ENCODE assay signal across 18 cellular contexts in the genomic region with DNA sequence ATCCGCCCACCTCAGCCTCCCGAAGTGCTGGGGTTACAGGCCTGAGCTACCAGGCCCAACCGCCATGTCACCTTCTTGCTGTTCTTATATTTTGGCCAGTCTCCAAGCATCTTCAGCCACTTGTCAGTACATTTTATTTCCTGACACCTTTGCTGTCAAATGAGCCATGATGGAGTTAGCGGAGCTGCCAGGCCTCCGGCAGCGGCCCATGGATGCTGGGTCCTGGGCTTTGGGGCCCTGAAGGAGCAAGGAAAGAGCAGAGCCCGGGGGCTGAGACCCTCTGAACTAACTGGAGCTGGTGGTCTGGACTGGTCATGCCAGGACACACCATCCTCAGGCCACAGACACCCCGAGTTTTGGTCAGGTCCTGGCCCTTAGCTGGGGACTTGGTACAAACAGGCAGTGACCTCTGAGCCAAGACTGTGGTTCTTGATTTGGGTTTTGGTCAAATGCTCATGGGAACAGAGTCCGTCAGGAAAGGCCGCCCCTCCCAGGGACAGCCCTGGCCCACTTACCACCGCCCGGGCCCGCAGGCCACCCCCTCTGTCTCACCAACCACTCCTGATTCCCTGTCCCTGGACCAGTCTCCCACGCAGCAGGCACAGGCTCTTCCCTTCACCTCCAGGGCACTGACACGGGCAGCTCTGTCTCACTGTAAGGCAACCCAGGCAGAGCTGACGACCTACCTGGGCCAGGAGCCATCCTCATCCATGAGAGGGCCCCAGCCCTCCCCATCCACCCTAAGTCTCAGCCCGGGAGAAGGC. TPM values are rescaled to one million over a fixed set of nuclear protein-coding genes. Genes with fewer than 3 reads are reported as not detected.
A peak's percentile ranks its signal among the peaks of the same experiment; 100 is the strongest.
DNase-seq lines count a peak whose midpoint lies in the region; ATAC-seq, FAIRE-seq and TF ChIP-seq lines count a peak whose summit lies in the region.
"Had no signal": no experiment of that assay in that cellular context is flagged by ENCODE, and none has a peak within 500 bp of the region (broad histone marks: within the 10 kb centered on the region; RNA-seq: fewer than 3 reads in every experiment).

No MANE protein-coding gene starts in this region.

- H3K9ac ChIP-seq in kidney (ENCODE audit: low read length in 2 of 2), result no peak overlapping the region

- H3K36me3 ChIP-seq in kidney (ENCODE audit: control insufficient read depth in 1 of 2, insufficient read depth in 2 of 2, low read length in 2 of 2), result no peaks in the 10 kb centered on the region

- no peak overlapping the region for H3K27ac ChIP-seq in CD4-positive, alpha-beta T cell (ENCODE audit: low read depth, low read length)
- H3K27ac ChIP-seq in kidney (ENCODE audit: low read depth in 2 of 2, low read length in 2 of 2), result no peak overlapping the region

- TF ChIP-seq CTCF in CD4-positive, alpha-beta T cell (IDR thresholded peaks at IDR 0.05), result no peak
- no peak for TF ChIP-seq CTCF in kidney (IDR thresholded peaks at IDR 0.05; ENCODE audit: borderline replicate concordance, extremely low read depth, insufficient read depth)

- intact Hi-C loops in CD4-positive, alpha-beta T cell (cut with DNase I, micrococcal nuclease), result no loop called here
- intact Hi-C loops in kidney (cut with DNase I), result no loop called here
- intact Hi-C loops in posterior vena cava (cut with DNase I), result no loop called here

- ATAC-seq in CD4-positive, alpha-beta T cell (ENCODE audit: poor library complexity), result no peak
- ATAC-seq in stimulated activated effector memory CD8-positive, alpha-beta T cell treated with anti-CD3 and anti-CD28 coated beads, Interleukin-12 subunit alpha, Interleukin-12 subunit beta, amount 100 ng/mL, for 72 hours, result no peak
- ATAC-seq: HCT116 had no signal

- H3K27ac Mint-ChIP-seq in CD4-positive, alpha-beta T cell, result peak overlapping the region; percentile 77
- H3K27ac Mint-ChIP-seq in stimulated activated effector memory CD8-positive, alpha-beta T cell treated with anti-CD3 and anti-CD28 coated beads, Interleukin-12 subunit alpha, Interleukin-12 subunit beta, amount 100 ng/mL, for 72 hours, result no peak overlapping the region

- no peaks in the 10 kb centered on the region for H3K36me3 Mint-ChIP-seq in CD4-positive, alpha-beta T cell (ENCODE audit: low read depth)
- H3K36me3 Mint-ChIP-seq in stimulated activated effector memory CD8-positive, alpha-beta T cell treated with anti-CD3 and anti-CD28 coated beads, Interleukin-12 subunit alpha, Interleukin-12 subunit beta, amount 100 ng/mL, for 72 hours, result no peaks in the 10 kb centered on the region

- DNase-seq in NCI-H345 (lab: John Stamatoyannopoulos, UW) (peak; percentile 4), NCI-H345 treated with DMSO at 0.1 percent for 48 hours (lab: John Stamatoyannopoulos, UW; ENCODE audit: unreplicated experiment) (no peak), kidney (peak; percentile 54), posterior vena cava (ENCODE audit: low spot score) (peak; percentile 55), NCI-H524 (lab: John Stamatoyannopoulos, UW) (no peak), GF-D8 (lab: John Stamatoyannopoulos, UW) (no peak)
- DNase-seq in CD4-positive, alpha-beta T cell, result no peak
- no peak for DNase-seq in stimulated activated effector memory CD8-positive, alpha-beta T cell treated with anti-CD3 and anti-CD28 coated beads, Interleukin-12 subunit alpha, Interleukin-12 subunit beta, amount 100 ng/mL, for 72 hours (ENCODE audit: low spot score in 2 of 2)
- DNase-seq: DMS79, NCI-H1436 treated with DMSO at 0.1 percent for 48 hours, NCI-H2081 treated with DMSO at 0.1 percent for 48 hours, NCI-H446, NCI-H748 treated with DMSO at 0.1 percent for 48 hours had no signal

- POLR2A ChIA-PET in CD4-positive, alpha-beta T cell (lab: Charles Lee), result no interaction called here

- FAIRE-seq in kidney (lab: Jason Lieb, UNC), result no peak
- FAIRE-seq: GM12892, HTR-8/SVneo had no signal

- CTCF ChIA-PET in CD4-positive, alpha-beta T cell (lab: Charles Lee), result no interaction called here

- H3K4me1 Mint-ChIP-seq in CD4-positive, alpha-beta T cell (ENCODE audit: low read depth), result peaks cover 12% of the 10 kb centered on the region
- no peaks in the 10 kb centered on the region for H3K4me1 Mint-ChIP-seq in stimulated activated effector memory CD8-positive, alpha-beta T cell treated with anti-CD3 and anti-CD28 coated beads, Interleukin-12 subunit alpha, Interleukin-12 subunit beta, amount 100 ng/mL, for 72 hours

- H3K4me1 ChIP-seq in kidney (ENCODE audit: control insufficient read depth in 1 of 2, insufficient read depth in 1 of 2, low read depth in 1 of 2, low read length in 2 of 2), result no peaks in the 10 kb centered on the region

- H3K27me3 ChIP-seq in CD4-positive, alpha-beta T cell (ENCODE audit: control insufficient read depth, insufficient read depth, low read length), result no peaks in the 10 kb centered on the region

- no peak overlapping the region for H3K4me3 Mint-ChIP-seq in CD4-positive, alpha-beta T cell
- no peak overlapping the region for H3K4me3 Mint-ChIP-seq in stimulated activated effector memory CD8-positive, alpha-beta T cell treated with anti-CD3 and anti-CD28 coated beads, Interleukin-12 subunit alpha, Interleukin-12 subunit beta, amount 100 ng/mL, for 72 hours

- H3K4me3 ChIP-seq in kidney (ENCODE audit: low read length in 2 of 2), result no peak overlapping the region

- no peaks in the 10 kb centered on the region for H3K9me3 ChIP-seq in CD4-positive, alpha-beta T cell (ENCODE audit: control insufficient read depth, low read length)
- H3K9me3 ChIP-seq in kidney (ENCODE audit: control insufficient read depth in 1 of 2, low read length in 2 of 2), result no peaks in the 10 kb centered on the region

- H3K27me3 Mint-ChIP-seq in CD4-positive, alpha-beta T cell, result no peaks in the 10 kb centered on the region

- no peaks in the 10 kb centered on the region for H3K9me3 Mint-ChIP-seq in CD4-positive, alpha-beta T cell
- no peaks in the 10 kb centered on the region for H3K9me3 Mint-ChIP-seq in stimulated activated effector memory CD8-positive, alpha-beta T cell treated with anti-CD3 and anti-CD28 coated beads, Interleukin-12 subunit alpha, Interleukin-12 subunit beta, amount 100 ng/mL, for 72 hours

RNA-seq across cellular contexts. Expression of a gene that starts 42.0 kb away (rescaled TPM):
- not detected for total RNA-seq in CD4-positive, alpha-beta T cell
- total RNA-seq in kidney, result 1.4 TPM
- not detected for polyA plus RNA-seq in kidney (ENCODE audit: insufficient read depth, low read depth, low replicate concordance)
- total RNA-seq in posterior vena cava, result not detected
- total RNA-seq: A172, G401 had no signal

Comparison
In these comparisons a context has a peak if more than half of its experiments do, and no peak if none do; other contexts are left out.
1. DNase-seq: peak in NCI-H345 (single experiment), kidney (single experiment) and posterior vena cava (single experiment); none in NCI-H345 treated with DMSO at 0.1 percent for 48 hours (single experiment), CD4-positive, alpha-beta T cell (0 of 10), NCI-H524 (0 of 2), stimulated activated effector memory CD8-positive, alpha-beta T cell treated with anti-CD3 and anti-CD28 coated beads, Interleukin-12 subunit alpha, Interleukin-12 subunit beta, amount 100 ng/mL, for 72 hours (0 of 2) and GF-D8 (single experiment).